Comparison of ENCODE assay signal across 33 cellular contexts in the genomic region with DNA sequence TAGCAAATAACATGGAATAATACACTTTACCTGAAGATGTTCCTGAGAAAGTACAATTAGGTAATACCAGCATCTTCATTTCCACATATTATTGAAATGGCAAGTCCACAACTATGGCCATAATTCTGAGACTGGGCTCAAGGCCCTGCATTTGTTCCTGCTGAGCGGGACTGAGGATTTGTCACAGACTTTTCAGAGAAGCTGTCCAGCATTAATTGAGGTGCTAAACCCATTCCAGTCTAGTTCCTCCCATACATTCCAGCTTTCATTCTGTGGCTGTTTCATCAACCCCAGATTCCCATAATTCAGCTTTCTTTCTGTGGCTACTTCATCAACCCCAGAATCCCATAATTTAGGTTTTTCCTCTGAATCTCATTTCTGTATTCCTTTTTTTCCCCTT.
"Had no signal": no experiment of that assay in that cellular context is flagged by ENCODE, and none has a peak within 500 bp of the region (broad histone marks: within the 10 kb centered on the region; RNA-seq: fewer than 3 reads in every experiment).

No MANE protein-coding gene starts in this region.

- H3K27ac ChIP-seq: Peyer's patch, RWPE1, SJCRH30, SK-N-MC had no signal

- H3K4me1 ChIP-seq: Peyer's patch, SJCRH30 had no signal

- DNase-seq: Kasumi-1, KG1, MG63, NCI-H1048, NCI-H1092 treated with DMSO at 0.1 percent for 48 hours, NCI-H1105 treated with DMSO at 0.1 percent for 48 hours, NCI-H1417, NCI-H1436, NCI-H146, NCI-H1694, NCI-H187, NCI-H1930, NCI-H2029 treated with DMSO at 0.1 percent for 48 hours, NCI-H2081 treated with DMSO at 0.1 percent for 48 hours, NCI-H2107, NCI-H2171, NCI-H226, NCI-H446 treated with DMSO at 0.1 percent for 48 hours, NCI-H510A, NCI-H524, NCI-H526, NCI-H69, NCI-H748 treated with DMSO at 0.1 percent for 48 hours, NCI-H82, OCI-M1, PC-3, Peyer's patch, SHP77, SIG-M5, SJCRH30 had no signal

- H3K36me3 ChIP-seq: MG63, Peyer's patch, SJCRH30 had no signal

- ATAC-seq: Right ventricle myocardium inferior had no signal

- H3K9me3 ChIP-seq: MG63, Peyer's patch, SJCRH30 had no signal

- H3K4me3 ChIP-seq: MG63, Peyer's patch, SJCRH30, SK-N-MC had no signal

- H3K27me3 ChIP-seq: MG63, Peyer's patch, SJCRH30 had no signal
